18 cellular contexts compared by ENCODE assay signal in the genomic region with DNA sequence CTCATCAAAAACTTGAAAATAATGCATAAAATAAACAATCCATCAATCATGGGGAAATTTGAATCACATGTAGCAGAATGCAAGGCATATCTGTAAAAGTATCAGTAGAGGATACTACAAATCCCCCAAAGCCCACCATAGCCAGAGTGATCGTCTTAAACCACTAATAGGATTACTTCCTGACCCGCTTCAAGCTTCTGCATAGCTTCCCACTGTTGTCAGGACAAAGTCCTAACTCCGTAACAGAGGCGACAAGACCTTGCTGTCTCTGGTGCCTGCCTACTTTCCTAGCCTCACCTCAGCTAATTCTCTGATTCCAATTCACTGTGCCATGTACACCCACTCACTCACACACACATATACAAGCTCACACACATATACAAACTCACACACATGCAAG.
"Had no signal": no experiment of that assay in that cellular context is flagged by ENCODE, and none has a peak within 500 bp of the region (broad histone marks: within the 10 kb centered on the region; RNA-seq: fewer than 3 reads in every experiment).

No MANE protein-coding gene starts in this region.

- H3K9me3 ChIP-seq: left lung, spleen had no signal

- H3K27ac ChIP-seq: cardiac muscle cell, left lung had no signal

- H3K27ac Mint-ChIP-seq: activated CD4-positive, alpha-beta memory T cell treated with anti-CD3 and anti-CD28 coated beads for 36 hours; activated naive CD4-positive, alpha-beta T cell treated with anti-CD3 and anti-CD28 coated beads, Interleukin-2, amount 10 ng/mL, durations not matched to agents 7 days and 5 days; immature natural killer cell; naive thymus-derived CD8-positive, alpha-beta T cell; progenitor cell of endocrine pancreas had no signal

- H3K27me3 ChIP-seq: cardiac muscle cell, left lung, spleen had no signal

- ATAC-seq: esophagus mucosa; left lung; naive thymus-derived CD8-positive, alpha-beta T cell had no signal

- H3K36me3 Mint-ChIP-seq: activated CD4-positive, alpha-beta memory T cell treated with anti-CD3 and anti-CD28 coated beads for 36 hours; activated naive CD4-positive, alpha-beta T cell treated with anti-CD3 and anti-CD28 coated beads, Interleukin-2, amount 10 ng/mL, durations not matched to agents 7 days and 5 days; immature natural killer cell; naive thymus-derived CD8-positive, alpha-beta T cell had no signal

- H3K36me3 ChIP-seq: cardiac muscle cell, left lung, spleen had no signal

- H3K4me3 Mint-ChIP-seq: activated CD4-positive, alpha-beta memory T cell treated with anti-CD3 and anti-CD28 coated beads for 36 hours; activated naive CD4-positive, alpha-beta T cell treated with anti-CD3 and anti-CD28 coated beads, Interleukin-2, amount 10 ng/mL, durations not matched to agents 7 days and 5 days; immature natural killer cell; naive thymus-derived CD8-positive, alpha-beta T cell had no signal

- H3K9me3 Mint-ChIP-seq: activated CD4-positive, alpha-beta memory T cell treated with anti-CD3 and anti-CD28 coated beads for 36 hours; activated naive CD4-positive, alpha-beta T cell treated with anti-CD3 and anti-CD28 coated beads, Interleukin-2, amount 10 ng/mL, durations not matched to agents 7 days and 5 days; immature natural killer cell; naive thymus-derived CD8-positive, alpha-beta T cell had no signal

- H3K4me1 Mint-ChIP-seq: activated naive CD4-positive, alpha-beta T cell treated with anti-CD3 and anti-CD28 coated beads, Interleukin-2, amount 10 ng/mL, durations not matched to agents 7 days and 5 days; immature natural killer cell; naive thymus-derived CD8-positive, alpha-beta T cell had no signal

- DNase-seq: activated CD4-positive, alpha-beta memory T cell treated with anti-CD3 and anti-CD28 coated beads for 36 hours; activated CD4-positive, alpha-beta T cell treated with anti-CD3 and anti-CD28 coated beads for 48 hours; activated effector memory CD4-positive, alpha-beta T cell treated with anti-CD3 and anti-CD28 coated beads, Interleukin-2, amount 50 U/mL, for 16 hours; activated naive CD4-positive, alpha-beta T cell treated with anti-CD3 and anti-CD28 coated beads, Interleukin-2, amount 10 ng/mL, durations not matched to agents 7 days and 5 days; amygdala; effector memory CD4-positive, alpha-beta T cell; foreskin melanocyte; immature natural killer cell; left lung; naive thymus-derived CD8-positive, alpha-beta T cell; retina; spleen; stimulated activated CD4-positive, alpha-beta T cell treated with anti-CD3 and anti-CD28 coated beads, Interleukin-4, amount 100 ng/mL, for 1 hour; stimulated activated naive CD4-positive, alpha-beta T cell treated with Interleukin-2 at 50 U/mL for 16 hours had no signal

- H3K27me3 Mint-ChIP-seq: activated naive CD4-positive, alpha-beta T cell treated with anti-CD3 and anti-CD28 coated beads, Interleukin-2, amount 10 ng/mL, durations not matched to agents 7 days and 5 days had no signal

- H3K4me3 ChIP-seq: cardiac muscle cell, left lung, lung, spleen had no signal
